8 cellular contexts compared by ENCODE assay signal in genomic region chr9:4489919-4490704, GRCh38. TPM values are rescaled to one million over a fixed set of nuclear protein-coding genes. Genes with fewer than 3 reads are reported as not detected.
A peak's percentile ranks its signal among the peaks of the same experiment; 100 is the strongest.
DNase-seq lines count a peak whose midpoint lies in the region; ATAC-seq and TF ChIP-seq lines count a peak whose summit lies in the region.

TSS of gene SLC1A1 (plus strand) at chr9:4490468. CDS start at chr9:4490680, 212 bp downstream.

- peaks cover 0 to 2% (median 0%) of the 10 kb centered on the region in 6 donors for H3K9me3 Mint-ChIP-seq in immature natural killer cell

- ATAC-seq in GM19452 (IDR thresholded peaks at IDR 0.05; ENCODE audit: unreplicated experiment) = peak; percentile 77
- ATAC-seq in HG03460 (IDR thresholded peaks at IDR 0.05; ENCODE audit: unreplicated experiment) = peak; percentile 66
- ATAC-seq in RWPE2 (ENCODE audit: low read depth) = peak; percentile 84

- peak within 1 kb of the TSS; percentile 4 to 61 (median 22) for H3K4me3 Mint-ChIP-seq in immature natural killer cell

- H3K27ac ChIP-seq in RWPE2 (ENCODE audit: poor library complexity, severe bottlenecking) = no peak within 1 kb of the TSS
- H3K27ac ChIP-seq in breast epithelium = peak within 1 kb of the TSS; percentile 58 to 64
- H3K27ac ChIP-seq in skin epidermis = peak within 1 kb of the TSS in 15 of 21 experiments; percentile 2 to 84 (median 22)

- no peak for TF ChIP-seq POLR2A in breast epithelium (IDR thresholded peaks at IDR 0.05)

- H3K36me3 ChIP-seq in RWPE2 (ENCODE audit: low read depth) (no peaks in the 10 kb centered on the region), breast epithelium (no peaks in the 10 kb centered on the region)

- peaks cover 3 to 9% of the 10 kb centered on the region in 2 donors for H3K4me1 Mint-ChIP-seq in immature natural killer cell

- H3K4me1 ChIP-seq in RWPE2 (ENCODE audit: insufficient read depth, poor library complexity, severe bottlenecking) = peaks cover 3% of the 10 kb centered on the region
- peaks cover 0 to 7% of the 10 kb centered on the region in 2 donors for H3K4me1 ChIP-seq in breast epithelium

- H3K36me3 Mint-ChIP-seq in immature natural killer cell = no peaks in the 10 kb centered on the region

- H3K27me3 Mint-ChIP-seq in immature natural killer cell (ENCODE audit: low read depth in 3 of 3) = peaks cover 12 to 23% (median 20%) of the 10 kb centered on the region in 3 donors

- no peaks in the 10 kb centered on the region for H3K9me3 ChIP-seq in RWPE2 (ENCODE audit: severe bottlenecking)
- H3K9me3 ChIP-seq in breast epithelium = no peaks in the 10 kb centered on the region

- intact Hi-C loops in breast epithelium (cut with DNase I; ENCODE audit: low total_unique reads) = no loop called here

- H3K4me3 ChIP-seq in RWPE2 (ENCODE audit: severe bottlenecking) (peak within 1 kb of the TSS; percentile 50), breast epithelium (peak within 1 kb of the TSS; percentile 67 to 93 (median 83)), skin epidermis (peak within 1 kb of the TSS; percentile 39 to 78 (median 53))

- TF ChIP-seq CTCF in RWPE2 (IDR thresholded peaks at IDR 0.05; ENCODE audit: poor library complexity, severe bottlenecking) (no peak), breast epithelium (IDR thresholded peaks at IDR 0.05) (no peak)

- DNase-seq in EH (ENCODE audit: low read depth) = peak; percentile 66
- DNase-seq in RWPE2 (ENCODE audit: low spot score) = peak; percentile 72
- DNase-seq in breast epithelium (ENCODE audit: low spot score in 2 of 2) = peak; percentile 45 to 57
- DNase-seq in immature natural killer cell = no peak
- DNase-seq in DMS114 treated with DMSO at 0.1 percent for 48 hours (lab: John Stamatoyannopoulos, UW; ENCODE audit: unreplicated experiment) = no peak

- no peak within 1 kb of the TSS for H3K27ac Mint-ChIP-seq in immature natural killer cell

- H3K27me3 ChIP-seq in RWPE2 (ENCODE audit: insufficient read depth, poor library complexity, severe bottlenecking) (no peaks in the 10 kb centered on the region), breast epithelium (no peaks in the 10 kb centered on the region)

RNA-seq across cellular contexts. Expression of gene SLC1A1, which starts in this region (rescaled TPM):
- 10 to 100 TPM in 1 of 3 donors, 1 to 10 TPM in 2; 3.4 to 13.1 (median 7.3) TPM for total RNA-seq in breast epithelium
- under 1 TPM in 1 of 3 donors, not detected in 2; 0.13 TPM for polyA plus RNA-seq in immature natural killer cell

Comparison
In these comparisons a context has a peak if more than half of its experiments do, and no peak if none do; other contexts are left out.
1. DNase-seq: peak in EH (single experiment), RWPE2 (single experiment) and breast epithelium (2 of 2); none in immature natural killer cell (0 of 3) and DMS114 treated with DMSO at 0.1 percent for 48 hours (single experiment).
2. Peak in every context shown above with its lines, with median percentiles within 50 percentile points of each other: ATAC-seq and H3K4me3 ChIP-seq.